ENCODE assay signal across 18 cellular contexts in the genomic region with DNA sequence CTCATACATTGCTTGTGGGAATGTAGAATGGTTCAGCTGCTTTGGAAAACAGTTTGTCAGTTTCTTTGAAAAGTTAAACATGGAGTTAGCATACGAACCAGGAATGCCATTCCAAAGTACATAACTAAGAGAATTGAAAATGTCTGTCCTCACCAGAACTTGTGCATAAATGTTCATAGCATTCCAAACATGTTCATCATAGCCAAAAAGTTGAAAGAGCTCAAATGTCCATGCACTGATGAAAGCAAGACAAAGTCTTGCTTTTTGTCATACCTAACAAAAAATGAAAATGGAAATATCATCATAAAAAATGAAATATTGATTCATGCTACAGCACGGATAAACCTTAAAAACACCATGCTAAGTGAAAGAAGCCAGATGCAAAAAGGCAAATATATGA.
DNase-seq lines count a peak whose midpoint lies in the region; ATAC-seq and TF ChIP-seq lines count a peak whose summit lies in the region.
"Had no signal": no experiment of that assay in that cellular context is flagged by ENCODE, and none has a peak within 500 bp of the region (broad histone marks: within the 10 kb centered on the region; RNA-seq: fewer than 3 reads in every experiment).

No MANE protein-coding gene starts in this region.

- TF ChIP-seq POLR2A in sigmoid colon (IDR thresholded peaks at IDR 0.05), result no peak

- 61% methylated on average over 2 of the region's 2 CpGs for WGBS in mammary epithelial cell (ENCODE audit: low coverage, missing lambda C conversion rate)
- WGBS in sigmoid colon, 2 donors, result 73 to 80% methylated on average over 2 of the region's 2 CpGs

- intact Hi-C loops in mammary epithelial cell (cut with micrococcal nuclease), result no loop called here
- intact Hi-C loops in sigmoid colon (cut with DNase I), result no loop called here

- no peaks in the 10 kb centered on the region for H3K9me3 ChIP-seq in mammary epithelial cell (replicated peaks; ENCODE audit: insufficient read depth, low read length)
- no peaks in the 10 kb centered on the region for H3K9me3 ChIP-seq in sigmoid colon
- H3K9me3 ChIP-seq: right atrium auricular region, vagina had no signal

- H3K36me3 ChIP-seq in mammary epithelial cell (ENCODE audit: insufficient read depth, low read length), result no peaks in the 10 kb centered on the region
- no peaks in the 10 kb centered on the region for H3K36me3 ChIP-seq in sigmoid colon
- H3K36me3 ChIP-seq: right atrium auricular region, vagina had no signal

- H3K4me1 Mint-ChIP-seq in activated T-cell treated with anti-CD3 and anti-CD28 coated beads, Interleukin-2, amount 50 U/mL, for 72 hours (ENCODE audit: low read depth), result no peaks in the 10 kb centered on the region
- H3K4me1 Mint-ChIP-seq: activated naive CD8-positive, alpha-beta T cell treated with anti-CD3 and anti-CD28 coated beads, Interleukin-2, amount 10 ng/mL, durations not matched to agents 7 days and 5 days; memory B cell had no signal

- no peak overlapping the region for H3K4me2 ChIP-seq in mammary epithelial cell (ENCODE audit: insufficient read depth, low read depth, low read length)

- H3K36me3 Mint-ChIP-seq in activated T-cell treated with anti-CD3 and anti-CD28 coated beads, Interleukin-2, amount 50 U/mL, for 72 hours (ENCODE audit: insufficient read depth in 2 of 2), result no peaks in the 10 kb centered on the region
- H3K36me3 Mint-ChIP-seq: activated CD4-positive, alpha-beta memory T cell treated with anti-CD3 and anti-CD28 coated beads for 36 hours; activated naive CD8-positive, alpha-beta T cell treated with anti-CD3 and anti-CD28 coated beads, Interleukin-2, amount 10 ng/mL, durations not matched to agents 7 days and 5 days; memory B cell had no signal

- no peaks in the 10 kb centered on the region for H4K20me1 ChIP-seq in mammary epithelial cell (ENCODE audit: insufficient read depth, low read length)

- H2AFZ ChIP-seq in mammary epithelial cell (ENCODE audit: low read depth, low read length), result peak overlapping the region; percentile 40

- no TSS peak for BruUV-seq in mammary epithelial cell (replicated peaks; lab: Mats Ljungman, UMichigan)

- no peak overlapping the region for H3K27ac Mint-ChIP-seq in activated T-cell treated with anti-CD3 and anti-CD28 coated beads, Interleukin-2, amount 50 U/mL, for 72 hours
- H3K27ac Mint-ChIP-seq: activated CD4-positive, alpha-beta memory T cell treated with anti-CD3 and anti-CD28 coated beads for 36 hours; activated naive CD8-positive, alpha-beta T cell treated with anti-CD3 and anti-CD28 coated beads, Interleukin-2, amount 10 ng/mL, durations not matched to agents 7 days and 5 days; activated T-cell treated with anti-CD3 and anti-CD28 coated beads, Interleukin-2, amount 50 U/mL, for 24 hours; memory B cell had no signal

- TF ChIP-seq CTCF in mammary epithelial cell (conservative IDR thresholded peaks at IDR 0.05 in 1 of 2, IDR thresholded peaks at IDR 0.05 in 1 of 2; ENCODE audit: extremely low read depth in 1 of 2, insufficient read depth in 1 of 2, low read depth in 1 of 2, low read length in 2 of 2) (no peak), sigmoid colon (IDR thresholded peaks at IDR 0.05) (no peak)

- no peak for TF ChIP-seq EP300 in sigmoid colon (IDR thresholded peaks at IDR 0.05)

- H3K9ac ChIP-seq in mammary epithelial cell (ENCODE audit: insufficient read depth, low read length), result no peak overlapping the region

- no peaks in the 10 kb centered on the region for H3K79me2 ChIP-seq in mammary epithelial cell (ENCODE audit: insufficient read depth, low read length)

- H3K27ac ChIP-seq in mammary epithelial cell (ENCODE audit: insufficient read depth, low read depth, low read length) (no peak overlapping the region), sigmoid colon (no peak overlapping the region)
- H3K27ac ChIP-seq: right atrium auricular region, vagina had no signal

- in situ Hi-C loops in mammary epithelial cell (cut with MboI; ENCODE audit: low sequenced_read_pairs in 2 of 2), result no loop called here

- no peaks in the 10 kb centered on the region for H3K27me3 ChIP-seq in mammary epithelial cell (ENCODE audit: insufficient read depth, low read length)
- H3K27me3 ChIP-seq in sigmoid colon, result no peaks in the 10 kb centered on the region
- H3K27me3 ChIP-seq: right atrium auricular region, vagina had no signal

- no peak overlapping the region for H3K4me3 ChIP-seq in mammary epithelial cell (replicated peaks in 1 of 3; ENCODE audit: insufficient read depth in 1 of 3, low read depth in 2 of 3, low read length in 3 of 3)
- H3K4me3 ChIP-seq in sigmoid colon, result no peak overlapping the region
- H3K4me3 ChIP-seq: right atrium auricular region, vagina had no signal

- no peak for ATAC-seq in activated T-cell treated with anti-CD3 and anti-CD28 coated beads, Interleukin-2, amount 50 U/mL, for 72 hours (replicated peaks in 1 of 2)
- ATAC-seq in HG02678 (IDR thresholded peaks at IDR 0.05; ENCODE audit: unreplicated experiment), result no peak

- CTCF ChIA-PET in mammary epithelial cell (lab: Charles Lee; ENCODE audit: low non-redundant PET), result no interaction called here

- H3K27me3 Mint-ChIP-seq in activated T-cell treated with anti-CD3 and anti-CD28 coated beads, Interleukin-2, amount 50 U/mL, for 72 hours (ENCODE audit: low read depth), result no peaks in the 10 kb centered on the region
- H3K27me3 Mint-ChIP-seq: activated naive CD8-positive, alpha-beta T cell treated with anti-CD3 and anti-CD28 coated beads, Interleukin-2, amount 10 ng/mL, durations not matched to agents 7 days and 5 days had no signal

- H3K4me3 Mint-ChIP-seq in activated T-cell treated with anti-CD3 and anti-CD28 coated beads, Interleukin-2, amount 50 U/mL, for 72 hours, result no peak overlapping the region
- H3K4me3 Mint-ChIP-seq: activated CD4-positive, alpha-beta memory T cell treated with anti-CD3 and anti-CD28 coated beads for 36 hours; activated naive CD8-positive, alpha-beta T cell treated with anti-CD3 and anti-CD28 coated beads, Interleukin-2, amount 10 ng/mL, durations not matched to agents 7 days and 5 days; activated T-cell treated with anti-CD3 and anti-CD28 coated beads, Interleukin-2, amount 50 U/mL, for 24 hours; memory B cell had no signal

- dilution Hi-C loops in mammary epithelial cell (cut with HindIII; ENCODE audit: low sequenced_read_pairs), result no loop called here

- peaks cover 8% of the 10 kb centered on the region for H3K4me1 ChIP-seq in mammary epithelial cell (ENCODE audit: insufficient read depth, low read length)
- peaks cover 0 to 6% (median 3%) of the 10 kb centered on the region in 4 donors for H3K4me1 ChIP-seq in sigmoid colon
- H3K4me1 ChIP-seq: right atrium auricular region, vagina had no signal

- DNase-seq in AG08395 (ENCODE audit: low spot score) (peak; percentile 31), HS-27A (ENCODE audit: low read depth) (peak; percentile 38), mammary epithelial cell (no peak), iris pigment epithelial cell (ENCODE audit: low read depth) (peak; percentile 41), sigmoid colon (no peak), cerebellar cortex (ENCODE audit: low spot score) (no peak)
- DNase-seq in activated T-cell treated with anti-CD3 and anti-CD28 coated beads, Interleukin-2, amount 50 U/mL, for 72 hours, result no peak
- DNase-seq: ACHN; activated CD4-positive, alpha-beta memory T cell treated with anti-CD3 and anti-CD28 coated beads for 36 hours; activated naive CD8-positive, alpha-beta T cell treated with anti-CD3 and anti-CD28 coated beads, Interleukin-2, amount 10 ng/mL, durations not matched to agents 7 days and 5 days; activated T-cell treated with anti-CD3 and anti-CD28 coated beads, Interleukin-2, amount 50 U/mL, for 24 hours; GF-D8; NCI-H748 treated with DMSO at 0.1 percent for 48 hours; stimulated activated CD4-positive, alpha-beta T cell treated with anti-CD3 and anti-CD28 coated beads, Interleukin-1b, Interleukin-23, amount 100 ng/mL, for 48 hours had no signal

- no peaks in the 10 kb centered on the region for H3K9me3 Mint-ChIP-seq in activated T-cell treated with anti-CD3 and anti-CD28 coated beads, Interleukin-2, amount 50 U/mL, for 72 hours
- H3K9me3 Mint-ChIP-seq: activated CD4-positive, alpha-beta memory T cell treated with anti-CD3 and anti-CD28 coated beads for 36 hours; activated naive CD8-positive, alpha-beta T cell treated with anti-CD3 and anti-CD28 coated beads, Interleukin-2, amount 10 ng/mL, durations not matched to agents 7 days and 5 days; activated T-cell treated with anti-CD3 and anti-CD28 coated beads, Interleukin-2, amount 50 U/mL, for 24 hours; memory B cell had no signal

Comparison
In these comparisons a context has a peak if more than half of its experiments do, and no peak if none do; other contexts are left out.
1. DNase-seq: peak in AG08395 (single experiment), HS-27A (single experiment) and iris pigment epithelial cell (single experiment); none in mammary epithelial cell (single experiment), activated T-cell treated with anti-CD3 and anti-CD28 coated beads, Interleukin-2, amount 50 U/mL, for 72 hours (0 of 2), sigmoid colon (single experiment) and cerebellar cortex (single experiment).